14 cellular contexts compared by ENCODE assay signal in the genomic region with DNA sequence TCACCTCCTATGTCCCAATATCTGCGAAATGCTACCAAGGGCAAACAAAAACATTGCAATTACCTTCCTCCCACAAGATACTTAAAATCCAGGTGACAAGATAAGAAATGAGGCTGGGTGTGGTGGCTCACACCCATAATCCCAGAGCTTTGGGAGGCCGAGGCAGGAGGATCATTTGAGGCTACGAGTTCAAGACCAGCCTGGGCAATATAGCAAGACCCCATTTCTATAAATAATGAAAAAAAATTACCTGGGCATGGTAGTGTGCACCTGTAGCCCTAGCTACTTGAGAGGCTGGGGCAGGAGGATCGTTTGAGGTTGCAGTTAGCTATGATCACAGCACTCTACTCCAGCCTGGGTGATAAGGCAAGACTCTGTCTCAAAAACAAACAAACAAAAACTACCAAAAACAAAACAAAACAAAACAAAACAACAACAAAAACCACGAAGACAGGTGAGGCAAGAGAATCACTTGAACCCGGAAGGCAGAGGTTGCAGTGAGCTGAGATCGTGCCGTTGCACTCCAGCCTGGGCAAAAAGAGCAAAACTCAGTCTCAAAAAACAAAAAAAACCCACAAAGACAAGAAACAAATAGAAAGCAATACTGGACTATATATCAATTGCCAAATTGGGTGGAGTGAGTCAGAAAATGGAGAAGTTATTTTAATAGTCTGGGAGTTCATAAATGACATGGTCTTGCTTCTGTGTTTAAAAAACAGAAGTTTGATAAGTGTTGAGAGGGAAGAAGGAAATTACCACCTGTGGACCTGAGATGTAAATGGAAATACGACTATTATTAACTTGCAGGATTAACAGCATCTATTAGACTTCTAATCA.
A peak's percentile ranks its signal among the peaks of the same experiment; 100 is the strongest.
DNase-seq lines count a peak whose midpoint lies in the region; ATAC-seq and TF ChIP-seq lines count a peak whose summit lies in the region.
"Had no signal": no experiment of that assay in that cellular context is flagged by ENCODE, and none has a peak within 500 bp of the region (broad histone marks: within the 10 kb centered on the region; RNA-seq: fewer than 3 reads in every experiment).

No MANE protein-coding gene starts in this region.

- no peak overlapping the region for H3K9ac ChIP-seq in PC-3 (ENCODE audit: low read length)

- TF ChIP-seq CTCF in PC-3 (conservative IDR thresholded peaks at IDR 0.05; ENCODE audit: low read depth, low read length) = no peak

- no peaks in the 10 kb centered on the region for H3K27me3 ChIP-seq in ACC112 (ENCODE audit: insufficient read depth, low read length)
- H3K27me3 ChIP-seq in PC-3 (ENCODE audit: low read length) = no peaks in the 10 kb centered on the region
- H3K27me3 ChIP-seq: pancreas had no signal

- H3K9me3 ChIP-seq in PC-3 (ENCODE audit: low read length) = no peaks in the 10 kb centered on the region
- H3K9me3 ChIP-seq: pancreas had no signal

- H2AFZ ChIP-seq in ACC112 (ENCODE audit: low read length, unreplicated experiment) (no peak overlapping the region), PC-3 (ENCODE audit: low read length) (no peak overlapping the region)

- H3K79me2 ChIP-seq in ACC112 (ENCODE audit: control insufficient read depth, insufficient read depth, low read length, unreplicated experiment) (peaks cover 4% of the 10 kb centered on the region), PC-3 (ENCODE audit: low read length) (peaks cover 5% of the 10 kb centered on the region; the same call in 1 of the 2 replicates)

- H4K20me1 ChIP-seq in PC-3 (ENCODE audit: low read length) = no peaks in the 10 kb centered on the region

- H3K4me3 ChIP-seq in ACC112 (ENCODE audit: low read depth, low read length) (no peak overlapping the region), PC-3 (ENCODE audit: low read length) (no peak overlapping the region)
- H3K4me3 ChIP-seq: pancreas had no signal

- CTCF ChIA-PET in PC-3 (lab: Charles Lee) = interaction anchor here (0.6 kb wide), 1 partner anchor 1094 kb away, joined by 8 read pairs; no protein-coding TSS in a partner anchor

- H3K27ac ChIP-seq in ACC112 (ENCODE audit: low read depth, low read length) (peak overlapping the region; percentile 9), PC-3 (ENCODE audit: low read length) (0 out of 2 replicates have a peak overlapping the region, but pooled peaks have one; percentile 0), substantia nigra (ENCODE audit: low read depth, low read length, poor library complexity, severe bottlenecking) (no peak overlapping the region)
- H3K27ac ChIP-seq: pancreas had no signal

- H3K4me2 ChIP-seq in PC-3 (ENCODE audit: low read length) = no peak overlapping the region

- no peaks in the 10 kb centered on the region for H3F3A ChIP-seq in PC-3 (ENCODE audit: low read length, unreplicated experiment)

- H3K36me3 ChIP-seq in ACC112 (ENCODE audit: insufficient read depth, low read length) = no peaks in the 10 kb centered on the region
- H3K36me3 ChIP-seq in PC-3 (ENCODE audit: low read depth, low read length) = no peaks in the 10 kb centered on the region
- H3K36me3 ChIP-seq: pancreas had no signal

- H3K4me1 ChIP-seq in ACC112 (ENCODE audit: control insufficient read depth, insufficient read depth, low read length, unreplicated experiment) (peaks cover 68% of the 10 kb centered on the region), PC-3 (ENCODE audit: insufficient read depth, low read length) (peaks cover 20% of the 10 kb centered on the region)

- intact Hi-C loops in PC-3 (cut with micrococcal nuclease) = loop anchor here (10.0 kb wide), 1 partner anchor 255 kb away; no protein-coding TSS in a partner anchor
- intact Hi-C loops in Right ventricle myocardium superior (cut with DNase I) = no loop called here

- no peaks in the 10 kb centered on the region for H3K9me2 ChIP-seq in PC-3 (replicated peaks; ENCODE audit: low read length)

- ATAC-seq in GM19395 (IDR thresholded peaks at IDR 0.05; ENCODE audit: unreplicated experiment) (peak; percentile 73), HG02938 (IDR thresholded peaks at IDR 0.05; ENCODE audit: unreplicated experiment) (peak; percentile 44), PC-3 (no peak), Right ventricle myocardium superior (ENCODE audit: poor library complexity) (no peak)
- ATAC-seq: left ventricle myocardium superior had no signal

- DNase-seq in PC-3 = no peak
- DNase-seq in substantia nigra (lab: John Stamatoyannopoulos, UW) = no peak
- no peak for DNase-seq in Right ventricle myocardium superior
- DNase-seq in hypothalamus (lab: John Stamatoyannopoulos, UW) = no peak
- no peak for DNase-seq in NCI-H1417 treated with DMSO at 0.1 percent for 48 hours (lab: John Stamatoyannopoulos, UW)
- DNase-seq: activated CD8-positive, alpha-beta memory T cell treated with anti-CD3 and anti-CD28 coated beads, Interleukin-2, amount 50 U/mL, for 4 hours; effector CD8-positive, alpha-beta T cell; glutamatergic neuron; left ventricle myocardium superior; pancreas; stimulated activated CD4-positive, alpha-beta T cell treated with anti-CD3 and anti-CD28 coated beads, Interleukin-1b, Interleukin-23, amount 100 ng/mL, for 48 hours had no signal

- BruUV-seq in PC-3 (replicated peaks; lab: Mats Ljungman, UMichigan) = no TSS peak

- POLR2A ChIA-PET in PC-3 (lab: Charles Lee; ENCODE audit: unreplicated experiment) = no interaction called here

Comparison
In these comparisons a context has a peak if more than half of its experiments do, and no peak if none do; other contexts are left out.
1. ATAC-seq: peak in GM19395 (single experiment) and HG02938 (single experiment); none in PC-3 (single experiment) and Right ventricle myocardium superior (single experiment).